18 cellular contexts compared by ENCODE assay signal in the genomic region with DNA sequence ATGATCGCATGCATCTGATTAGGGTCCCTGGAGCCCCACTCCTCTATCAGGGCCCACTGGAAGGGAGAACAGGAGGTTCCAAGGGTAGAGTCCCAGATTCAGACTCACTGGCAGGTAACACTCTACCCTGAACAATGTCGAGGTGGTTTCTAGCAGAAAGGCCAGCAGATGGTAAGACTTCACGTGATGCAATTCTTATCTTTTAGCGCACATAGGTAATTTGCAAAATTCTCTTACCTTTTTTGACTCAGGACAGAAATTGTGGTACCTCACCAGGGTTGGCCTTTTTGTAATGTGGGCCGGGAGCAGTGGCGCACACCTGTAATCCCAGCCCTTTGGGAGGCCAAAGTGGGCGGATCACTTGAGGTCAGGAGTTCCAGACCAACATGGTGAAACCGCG.
A peak's percentile ranks its signal among the peaks of the same experiment; 100 is the strongest.
DNase-seq lines count a peak whose midpoint lies in the region; ATAC-seq, FAIRE-seq and TF ChIP-seq lines count a peak whose summit lies in the region.
"Had no signal": no experiment of that assay in that cellular context is flagged by ENCODE, and none has a peak within 500 bp of the region (broad histone marks: within the 10 kb centered on the region; RNA-seq: fewer than 3 reads in every experiment).

No MANE protein-coding gene starts in this region.

- intact Hi-C loops in activated CD4-positive, alpha-beta T cell treated with anti-CD3 and anti-CD28 coated beads for 36 hours (cut with DNase I, micrococcal nuclease) = no loop called here
- intact Hi-C loops in K562 (cut with micrococcal nuclease) = loop anchor here (5.0 kb wide), 2 partner anchors 59 to 229 kb away; a partner anchor contains a TSS
- intact Hi-C loops in upper lobe of right lung (cut with DNase I) = no loop called here
- intact Hi-C loops in aorta (cut with DNase I) = no loop called here

- H3K9ac ChIP-seq in HUES48 (ENCODE audit: low read depth, low read length) (no peak overlapping the region), K562 (ENCODE audit: insufficient read depth in 1 of 2, low read depth in 2 of 2, low read length in 2 of 2) (peak overlapping the region; percentile 32 to 40; a peak in 3 of 4 replicates)

- H3K9me1 ChIP-seq in K562 (ENCODE audit: control insufficient read depth, insufficient read depth, low read length) = no peaks in the 10 kb centered on the region

- H3K4me3 ChIP-seq in HUES48 (ENCODE audit: low read depth, low read length) (no peak overlapping the region), K562 (peak overlapping the region; percentile 2; the same call in 1 of the 2 replicates), neutrophil (ENCODE audit: low read depth in 1 of 2, low read length in 1 of 2) (peak overlapping the region; percentile 36 to 43), upper lobe of right lung (no peak overlapping the region), aorta (ENCODE audit: low read length in 2 of 2) (no peak overlapping the region), BE2C (ENCODE audit: low read depth, low read length) (no peak overlapping the region)
- H3K4me3 ChIP-seq: body of pancreas, esophagus muscularis mucosa had no signal

- CTCF ChIA-PET in activated CD4-positive, alpha-beta T cell treated with anti-CD3 and anti-CD28 coated beads for 36 hours (lab: Charles Lee) = no interaction called here
- CTCF ChIA-PET in activated CD4-positive, alpha-beta T cell treated with anti-CD3 and anti-CD28 coated beads, Interleukin-2, amount 10 ng/mL, durations not matched to agents 7 days and 5 days (lab: Charles Lee) = no interaction called here
- CTCF ChIA-PET in K562 (lab: Yijun Ruan, JAX; ENCODE audit: low intra/inter-chr PET ratio) = no interaction called here

- TF ChIP-seq POLR2A in K562 (conservative IDR thresholded peaks at IDR 0.05) = no peak

- no peak for TF ChIP-seq RAD21 in K562 (CRISPR knock-in tag; conservative IDR thresholded peaks at IDR 0.05 in 1 of 2, IDR thresholded peaks at IDR 0.05 in 1 of 2)

- no peaks in the 10 kb centered on the region for H3K27me3 ChIP-seq in HUES48 (ENCODE audit: control insufficient read depth, insufficient read depth, low read length)
- H3K27me3 ChIP-seq in K562 (ENCODE audit: control insufficient read depth in 2 of 2, insufficient read depth in 2 of 2, low read length in 2 of 2) = no peaks in the 10 kb centered on the region
- H3K27me3 ChIP-seq in neutrophil = no peaks in the 10 kb centered on the region
- H3K27me3 ChIP-seq in upper lobe of right lung = no peaks in the 10 kb centered on the region
- H3K27me3 ChIP-seq in aorta (ENCODE audit: control insufficient read depth in 1 of 2, insufficient read depth in 2 of 2, low read length in 1 of 2) = peaks cover 0 to 2% of the 10 kb centered on the region in 2 donors
- H3K27me3 ChIP-seq in BE2C = no peaks in the 10 kb centered on the region
- H3K27me3 ChIP-seq: body of pancreas, esophagus muscularis mucosa, spleen had no signal

- TF ChIP-seq CTCF in K562 (IDR thresholded peaks at IDR 0.05 in 2 of 3, conservative IDR thresholded peaks at IDR 0.05 in 1 of 3; ENCODE audit: insufficient read depth in 2 of 3, low read depth in 1 of 3, low read length in 3 of 3) (no peak), neutrophil (IDR thresholded peaks at IDR 0.05) (no peak), upper lobe of right lung (IDR thresholded peaks at IDR 0.05) (no peak), BE2C (IDR thresholded peaks at IDR 0.05; ENCODE audit: low read depth, low read length) (no peak)

- H4K20me1 ChIP-seq in K562 (replicated peaks; ENCODE audit: control insufficient read depth, insufficient read depth, low read length) = no peaks in the 10 kb centered on the region

- H3K36me3 ChIP-seq in HUES48 (ENCODE audit: control insufficient read depth, insufficient read depth, low read length) (0 out of 2 replicates have a peak, but pooled peaks cover 14% of the 10 kb centered on the region), K562 (ENCODE audit: control insufficient read depth, insufficient read depth, low read length) (no peaks in the 10 kb centered on the region), neutrophil (no peaks in the 10 kb centered on the region), upper lobe of right lung (no peaks in the 10 kb centered on the region), aorta (ENCODE audit: control insufficient read depth in 1 of 2, insufficient read depth in 2 of 2, low read length in 1 of 2) (no peaks in the 10 kb centered on the region), BE2C (no peaks in the 10 kb centered on the region)
- H3K36me3 ChIP-seq: esophagus muscularis mucosa, spleen, WERI-Rb-1 had no signal

- H3K79me2 ChIP-seq in K562 (ENCODE audit: control insufficient read depth, insufficient read depth, low read length) = no peaks in the 10 kb centered on the region

- H3K9me3 Mint-ChIP-seq in activated CD4-positive, alpha-beta T cell treated with anti-CD3 and anti-CD28 coated beads for 36 hours (ENCODE audit: low read depth) = no peaks in the 10 kb centered on the region
- peaks cover 6% of the 10 kb centered on the region for H3K9me3 Mint-ChIP-seq in activated CD4-positive, alpha-beta T cell treated with anti-CD3 and anti-CD28 coated beads, Interleukin-2, amount 10 ng/mL, durations not matched to agents 7 days and 5 days
- H3K9me3 Mint-ChIP-seq: activated naive CD8-positive, alpha-beta T cell treated with anti-CD3 and anti-CD28 coated beads, Interleukin-2, amount 10 ng/mL, durations not matched to agents 7 days and 5 days had no signal

- no peak for TF ChIP-seq EP300 in K562 (IDR thresholded peaks at IDR 0.05; ENCODE audit: low read length)

- peaks cover 36% of the 10 kb centered on the region for H3K4me1 ChIP-seq in HUES48 (ENCODE audit: control insufficient read depth, insufficient read depth, low read length)
- peaks cover 25 to 32% of the 10 kb centered on the region in 2 experiments for H3K4me1 ChIP-seq in K562 (replicated peaks in 1 of 2; ENCODE audit: control insufficient read depth in 2 of 2, insufficient read depth in 2 of 2, low read length in 2 of 2)
- peaks cover 9 to 20% of the 10 kb centered on the region in 2 experiments for H3K4me1 ChIP-seq in neutrophil (ENCODE audit: control insufficient read depth in 1 of 2, insufficient read depth in 1 of 2, low read depth in 1 of 2, low read length in 1 of 2)
- no peaks in the 10 kb centered on the region for H3K4me1 ChIP-seq in upper lobe of right lung
- H3K4me1 ChIP-seq in aorta (ENCODE audit: control insufficient read depth in 1 of 2, insufficient read depth in 2 of 2, low read length in 2 of 2) = no peaks in the 10 kb centered on the region
- no peaks in the 10 kb centered on the region; the same call in 1 of the 2 replicates for H3K4me1 ChIP-seq in BE2C
- H3K4me1 ChIP-seq: body of pancreas had no signal

- peak overlapping the region; percentile 83 for H2AFZ ChIP-seq in K562 (ENCODE audit: low read depth, low read length)

- no peak overlapping the region for H3K4me3 Mint-ChIP-seq in activated CD4-positive, alpha-beta T cell treated with anti-CD3 and anti-CD28 coated beads for 36 hours
- H3K4me3 Mint-ChIP-seq in activated CD4-positive, alpha-beta T cell treated with anti-CD3 and anti-CD28 coated beads, Interleukin-2, amount 10 ng/mL, durations not matched to agents 7 days and 5 days = no peak overlapping the region
- H3K4me3 Mint-ChIP-seq: activated naive CD8-positive, alpha-beta T cell treated with anti-CD3 and anti-CD28 coated beads, Interleukin-2, amount 10 ng/mL, durations not matched to agents 7 days and 5 days had no signal

- H3K9me3 ChIP-seq in HUES48 (ENCODE audit: control insufficient read depth, insufficient read depth, low read length) (no peaks in the 10 kb centered on the region), K562 (replicated peaks; ENCODE audit: control insufficient read depth, insufficient read depth, low read depth, low read length) (no peaks in the 10 kb centered on the region), neutrophil (no peaks in the 10 kb centered on the region), upper lobe of right lung (no peaks in the 10 kb centered on the region), aorta (ENCODE audit: control insufficient read depth, low read length) (no peaks in the 10 kb centered on the region), BE2C (no peaks in the 10 kb centered on the region)
- H3K9me3 ChIP-seq: body of pancreas, esophagus muscularis mucosa, spleen had no signal

- DNase-seq in activated CD4-positive, alpha-beta T cell treated with anti-CD3 and anti-CD28 coated beads for 36 hours = no peak
- no peak for DNase-seq in activated CD4-positive, alpha-beta T cell treated with anti-CD3 and anti-CD28 coated beads, Interleukin-2, amount 10 ng/mL, durations not matched to agents 7 days and 5 days
- DNase-seq in K562 (ENCODE audit: extremely low read depth in 1 of 4, low spot score in 3 of 4) (peak in 2 of 4 experiments; percentile 23 to 28), upper lobe of right lung (no peak), aorta (no peak), BE2C (no peak)
- DNase-seq: activated CD8-positive, alpha-beta memory T cell treated with anti-CD3 and anti-CD28 coated beads for 24 hours; activated naive CD8-positive, alpha-beta T cell treated with anti-CD3 and anti-CD28 coated beads, Interleukin-2, amount 10 ng/mL, durations not matched to agents 7 days and 5 days; effector memory CD4-positive, alpha-beta T cell; NCI-H1092 treated with DMSO at 0.1 percent for 48 hours; NCI-H510A treated with DMSO at 0.1 percent for 48 hours; spleen; WERI-Rb-1 had no signal

- H3K27ac ChIP-seq in HUES48 (ENCODE audit: low read depth, low read length) (peak overlapping the region; percentile 23), K562 (ENCODE audit: extremely low read depth, low read depth, low read length) (peak overlapping the region; percentile 30; the same call in 2 of the 3 replicates), neutrophil (peak overlapping the region; percentile 23), upper lobe of right lung (no peak overlapping the region), aorta (ENCODE audit: low read depth in 1 of 2, low read length in 2 of 2) (no peak overlapping the region)
- H3K27ac ChIP-seq: body of pancreas, esophagus muscularis mucosa, WERI-Rb-1 had no signal

- 25% methylated on average over 9 of the region's 9 CpGs for WGBS in K562 (ENCODE audit: insufficient coverage, low coverage, missing lambda C conversion rate)
- 93% methylated on average over 9 of the region's 9 CpGs for WGBS in aorta, 2 donors

- FAIRE-seq in K562 (lab: Jason Lieb, UNC) = no peak
- FAIRE-seq: urothelium cell line had no signal

- H3K27me3 Mint-ChIP-seq in activated CD4-positive, alpha-beta T cell treated with anti-CD3 and anti-CD28 coated beads for 36 hours = peaks cover 10% of the 10 kb centered on the region
- no peaks in the 10 kb centered on the region for H3K27me3 Mint-ChIP-seq in activated CD4-positive, alpha-beta T cell treated with anti-CD3 and anti-CD28 coated beads, Interleukin-2, amount 10 ng/mL, durations not matched to agents 7 days and 5 days

- POLR2A ChIA-PET in activated CD4-positive, alpha-beta T cell treated with anti-CD3 and anti-CD28 coated beads for 36 hours (lab: Charles Lee) = no interaction called here
- POLR2A ChIA-PET in activated CD4-positive, alpha-beta T cell treated with anti-CD3 and anti-CD28 coated beads, Interleukin-2, amount 10 ng/mL, durations not matched to agents 7 days and 5 days (lab: Charles Lee) = no interaction called here
- POLR2A ChIA-PET in K562 (lab: Yijun Ruan, JAX) = interaction anchor here (0.7 to 1.4 kb wide), 5 partner anchors 9 to 73 kb away, joined by 3 to 4 read pairs (median 3); no protein-coding TSS in a partner anchor

- no peak for ATAC-seq in activated CD4-positive, alpha-beta T cell treated with anti-CD3 and anti-CD28 coated beads for 36 hours
- ATAC-seq in K562 (peak; percentile 35), upper lobe of right lung (no peak), aorta (ENCODE audit: low FRiP score) (no peak)
- ATAC-seq: body of pancreas had no signal

- in situ Hi-C loops in K562 (cut with MboI) = no loop called here

- H3K27ac Mint-ChIP-seq in activated CD4-positive, alpha-beta T cell treated with anti-CD3 and anti-CD28 coated beads for 36 hours = peak overlapping the region; percentile 26
- no peak overlapping the region for H3K27ac Mint-ChIP-seq in activated CD4-positive, alpha-beta T cell treated with anti-CD3 and anti-CD28 coated beads, Interleukin-2, amount 10 ng/mL, durations not matched to agents 7 days and 5 days
- H3K27ac Mint-ChIP-seq: activated naive CD8-positive, alpha-beta T cell treated with anti-CD3 and anti-CD28 coated beads, Interleukin-2, amount 10 ng/mL, durations not matched to agents 7 days and 5 days had no signal

- H3K36me3 Mint-ChIP-seq in activated CD4-positive, alpha-beta T cell treated with anti-CD3 and anti-CD28 coated beads for 36 hours (ENCODE audit: low read depth) = no peaks in the 10 kb centered on the region
- H3K36me3 Mint-ChIP-seq in activated CD4-positive, alpha-beta T cell treated with anti-CD3 and anti-CD28 coated beads, Interleukin-2, amount 10 ng/mL, durations not matched to agents 7 days and 5 days (ENCODE audit: low read depth) = no peaks in the 10 kb centered on the region
- H3K36me3 Mint-ChIP-seq: activated naive CD8-positive, alpha-beta T cell treated with anti-CD3 and anti-CD28 coated beads, Interleukin-2, amount 10 ng/mL, durations not matched to agents 7 days and 5 days had no signal

- H3K4me1 Mint-ChIP-seq in activated CD4-positive, alpha-beta T cell treated with anti-CD3 and anti-CD28 coated beads for 36 hours = peaks cover 25% of the 10 kb centered on the region
- H3K4me1 Mint-ChIP-seq in activated CD4-positive, alpha-beta T cell treated with anti-CD3 and anti-CD28 coated beads, Interleukin-2, amount 10 ng/mL, durations not matched to agents 7 days and 5 days = peaks cover 21% of the 10 kb centered on the region

- peak overlapping the region; percentile 75 for H3K4me2 ChIP-seq in K562 (ENCODE audit: insufficient read depth, low read length)

- no TSS peak for BruUV-seq in K562 (replicated peaks; lab: Mats Ljungman, UMichigan)

Comparison
In these comparisons a context has a peak if more than half of its experiments do, and no peak if none do; other contexts are left out.
1. H3K27ac ChIP-seq: peak in HUES48 (single experiment), K562 (single experiment) and neutrophil (single experiment); none in upper lobe of right lung (single experiment) and aorta (0 of 2).
2. H3K4me3 ChIP-seq: peak in K562 (single experiment) and neutrophil (2 of 2); none in HUES48 (single experiment), upper lobe of right lung (single experiment), aorta (0 of 2) and BE2C (single experiment).